Comparison of ENCODE assay signal across 8 cellular contexts in the genomic region with DNA sequence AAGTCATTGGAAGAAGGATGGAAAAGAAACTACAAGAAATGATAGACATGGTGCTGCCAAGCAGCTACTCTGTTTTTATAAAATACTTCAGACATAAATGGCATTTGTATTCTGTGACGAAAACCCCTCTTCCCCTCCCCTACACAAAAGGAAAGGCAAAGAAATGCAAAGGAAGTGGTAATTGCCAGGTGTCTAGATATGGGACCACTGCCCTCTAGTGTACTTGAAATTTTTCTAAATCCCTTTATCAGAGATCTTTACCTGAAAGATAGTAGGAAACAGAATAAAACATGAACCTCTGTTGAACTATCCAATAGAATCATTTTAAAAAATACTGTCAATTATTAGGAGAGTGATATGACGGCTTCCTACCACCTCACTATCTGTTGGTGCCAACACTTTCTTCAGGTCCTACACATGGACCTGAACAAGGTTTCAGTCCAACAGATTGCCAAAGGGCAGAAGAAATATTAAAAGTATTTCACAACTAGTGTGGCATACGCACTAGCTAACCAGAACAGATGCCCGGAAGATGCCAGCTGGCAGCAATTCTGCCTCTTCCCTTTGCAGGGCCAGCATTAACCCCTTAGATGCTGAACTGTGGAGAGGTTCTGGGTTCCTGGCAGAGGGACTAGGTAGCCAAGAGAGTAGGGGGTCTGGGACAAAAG.
A peak's percentile ranks its signal among the peaks of the same experiment; 100 is the strongest.
DNase-seq lines count a peak whose midpoint lies in the region; ATAC-seq and TF ChIP-seq lines count a peak whose summit lies in the region.

No MANE protein-coding gene starts in this region.

- DNase-seq in AG09309 (ENCODE audit: low read depth) (peak; percentile 25), dorsolateral prefrontal cortex (peak in 1 of 10 donors; percentile 34), myocyte (ENCODE audit: low read depth) (peak; percentile 91)
- DNase-seq in stimulated activated CD8-positive, alpha-beta memory T cell treated with anti-CD3 and anti-CD28 coated beads, Interleukin-4, amount 100 ng/mL, for 48 hours = no peak

- no peaks in the 10 kb centered on the region for H3K79me2 ChIP-seq in OCI-LY3 (ENCODE audit: low read length)

- H3K4me3 ChIP-seq in AG09309 (ENCODE audit: control insufficient read depth, low read depth, low read length) (no peak overlapping the region; the same call in 1 of the 2 replicates), OCI-LY3 (ENCODE audit: low read length) (peak overlapping the region; percentile 55), dorsolateral prefrontal cortex (peak overlapping the region in 4 of 59 donors; percentile 4 to 27 (median 16))

- H3K27ac ChIP-seq in OCI-LY3 (ENCODE audit: low read length) (no peak overlapping the region), dorsolateral prefrontal cortex (peak overlapping the region in 1 of 59 donors; percentile 27)

- H3K27me3 ChIP-seq in OCI-LY3 (ENCODE audit: low read depth, low read length) (no peaks in the 10 kb centered on the region), dorsolateral prefrontal cortex (no peaks in the 10 kb centered on the region)

- ATAC-seq in GM18502 (IDR thresholded peaks at IDR 0.05; ENCODE audit: poor library complexity, unreplicated experiment) (peak; percentile 83), HG03064 (IDR thresholded peaks at IDR 0.05; ENCODE audit: low read depth, unreplicated experiment) (peak; percentile 82), HG03039 (IDR thresholded peaks at IDR 0.05; ENCODE audit: unreplicated experiment) (no peak)

- intact Hi-C loops in dorsolateral prefrontal cortex (cut with DNase I) = loop anchor here in 1 of 2 donors (5.0 kb wide), 2 partner anchors 182 to 333 kb away; a partner anchor contains a TSS

- H3K9ac ChIP-seq in OCI-LY3 (ENCODE audit: low read length) = no peak overlapping the region

- H3K4me2 ChIP-seq in OCI-LY3 (ENCODE audit: low read length) = peak overlapping the region; percentile 65

- H4K20me1 ChIP-seq in OCI-LY3 (ENCODE audit: insufficient read depth, low read length) = no peaks in the 10 kb centered on the region

- TF ChIP-seq CTCF in AG09309 (IDR thresholded peaks at IDR 0.05; ENCODE audit: control insufficient read depth, insufficient read depth, low read depth, low read length, missing control alignments) = peak; percentile 27
- peak; percentile 72 for TF ChIP-seq CTCF in OCI-LY3 (IDR thresholded peaks at IDR 0.05; ENCODE audit: low read depth, low read length)
- TF ChIP-seq CTCF in dorsolateral prefrontal cortex (IDR thresholded peaks at IDR 0.05 in 54 of 56, conservative IDR thresholded peaks at IDR 0.05 in 2 of 56; ENCODE audit: low read depth in 1 of 56, partially characterized antibody in 56 of 56) = peak in 52 of 56 donors; percentile 2 to 75 (median 44)

- no peaks in the 10 kb centered on the region for H3K36me3 ChIP-seq in OCI-LY3 (replicated peaks; ENCODE audit: low read depth, low read length)

- no peaks in the 10 kb centered on the region for H3K9me3 ChIP-seq in OCI-LY3 (ENCODE audit: insufficient read depth, low read length)

- H2AFZ ChIP-seq in OCI-LY3 (ENCODE audit: low read depth, low read length) = peak overlapping the region; percentile 59

- H3K4me1 ChIP-seq in OCI-LY3 (ENCODE audit: low read length) = peaks cover 4% of the 10 kb centered on the region; the same call in 1 of the 2 replicates
